Comparison of ENCODE assay signal across 10 cellular contexts in the genomic region with DNA sequence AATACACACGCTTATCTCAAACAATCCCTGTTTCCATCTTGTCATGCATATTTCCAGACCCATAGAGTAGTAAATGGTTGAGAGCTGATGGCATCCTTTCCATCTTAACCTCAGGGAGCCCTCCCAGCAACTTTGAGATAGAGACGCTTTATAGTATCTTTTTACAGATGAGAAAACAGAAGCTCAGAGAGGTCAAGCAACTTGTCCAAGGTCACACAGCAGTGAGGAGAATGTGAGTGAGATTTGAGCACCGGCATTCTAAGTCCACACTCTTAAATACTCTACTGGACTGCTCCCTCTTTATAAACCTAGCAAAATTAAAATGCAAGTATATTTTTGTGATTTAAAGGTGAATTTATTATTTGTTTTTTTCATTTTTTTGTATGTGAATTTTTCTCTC. TPM values are rescaled to one million over a fixed set of nuclear protein-coding genes. Genes with fewer than 3 reads are reported as not detected.
"Had no signal": no experiment of that assay in that cellular context is flagged by ENCODE, and none has a peak within 500 bp of the region (broad histone marks: within the 10 kb centered on the region; RNA-seq: fewer than 3 reads in every experiment).

No MANE protein-coding gene starts in this region.

- H3K9ac ChIP-seq: GM23248 had no signal

- H3K4me3 ChIP-seq: GM23248 had no signal

- H3K4me3 Mint-ChIP-seq: H9, HFFc6, IgD-negative memory B cell had no signal

- H3K27ac ChIP-seq: GM23248 had no signal

- H2AFZ ChIP-seq: GM23248 had no signal

- H3K36me3 Mint-ChIP-seq: IgD-negative memory B cell had no signal

- FAIRE-seq: H54, HTR-8/SVneo had no signal

- H3K9me3 Mint-ChIP-seq: HFFc6 had no signal

- H3K27ac Mint-ChIP-seq: H9, HFFc6, IgD-negative memory B cell had no signal

- DNase-seq: GM23248, GOT3, H9, HCEC 1CT, HFFc6, KG1 had no signal

- H3K4me1 Mint-ChIP-seq: H9, IgD-negative memory B cell had no signal

RNA-seq across cellular contexts. Expression of gene KCNG4, which starts 19.9 kb away (rescaled TPM):
- total RNA-seq: GM23248, H9, HFFc6, HT-29 had no signal
- polyA plus RNA-seq: GM23248, IgD-negative memory B cell had no signal

RNA-seq across cellular contexts. Expression of gene WFDC1, which starts 35.0 kb away (rescaled TPM):
- total RNA-seq: HT-29 had no signal
- polyA plus RNA-seq: IgD-negative memory B cell had no signal
